1 cellular context compared by ENCODE assay signal in the genomic region with DNA sequence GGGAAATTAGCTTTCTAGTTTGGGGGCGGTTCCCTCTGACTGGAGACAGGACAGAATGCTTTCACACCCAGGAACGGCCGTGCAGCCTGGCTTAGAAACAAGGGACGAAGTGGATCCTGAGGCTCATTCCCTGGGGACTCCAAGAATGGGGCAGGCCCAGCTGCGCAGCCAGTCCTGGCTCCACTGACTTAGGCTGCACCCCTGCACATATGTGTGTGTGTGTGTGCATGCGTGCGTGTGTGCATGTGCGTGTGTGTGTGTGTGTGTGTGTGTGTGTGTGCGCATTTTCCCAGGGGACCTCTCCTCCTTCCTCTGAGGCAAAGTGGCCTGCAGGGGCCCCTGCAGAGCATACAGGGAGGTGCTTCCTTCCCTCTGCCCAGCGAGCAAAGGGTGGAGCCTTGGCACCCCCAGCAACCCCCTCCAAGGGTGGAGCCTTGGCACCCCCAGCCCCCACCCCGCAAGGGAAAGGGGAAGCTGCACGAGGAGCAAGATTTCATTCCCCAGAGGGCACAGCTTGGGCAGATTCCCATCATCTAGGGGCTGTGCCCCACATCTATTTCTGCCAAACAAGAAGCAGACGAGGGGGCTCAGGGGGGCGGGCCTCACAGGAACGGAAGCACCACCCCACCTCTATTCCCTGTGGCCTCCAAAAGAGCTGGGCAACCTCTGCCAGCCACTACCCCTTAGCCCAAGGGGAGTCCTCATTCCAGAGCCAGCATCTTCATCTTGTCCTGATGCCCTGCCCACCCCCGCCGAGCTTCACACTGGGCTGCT.
TF ChIP-seq lines count a peak whose summit lies in the region.

No MANE protein-coding gene starts in this region.

TF ChIP-seq in H1, 55 proteins besides CTCF, POLR2A, EP300 and RAD21:
- TF ChIP-seq POLR2AphosphoS5 (IDR thresholded peaks at IDR 0.05; ENCODE audit: low read depth, low read length) = no peak; the same call in 1 of the 2 replicates
- TF ChIP-seq SP4 (IDR thresholded peaks at IDR 0.05; ENCODE audit: low read length) = no peak
- TF ChIP-seq ZNF274 (IDR thresholded peaks at IDR 0.05; ENCODE audit: borderline replicate concordance, extremely low read depth, low read length) = no peak
- TF ChIP-seq HDAC2 (IDR thresholded peaks at IDR 0.05; ENCODE audit: borderline replicate concordance in 1 of 2, low read depth in 2 of 2, low read length in 2 of 2) = no peak
- no peak for TF ChIP-seq KDM5A (IDR thresholded peaks at IDR 0.05; ENCODE audit: low read length)
- TF ChIP-seq BRCA1 (IDR thresholded peaks at IDR 0.05; ENCODE audit: low read depth, low read length) = no peak
- TF ChIP-seq, protein P1, sequence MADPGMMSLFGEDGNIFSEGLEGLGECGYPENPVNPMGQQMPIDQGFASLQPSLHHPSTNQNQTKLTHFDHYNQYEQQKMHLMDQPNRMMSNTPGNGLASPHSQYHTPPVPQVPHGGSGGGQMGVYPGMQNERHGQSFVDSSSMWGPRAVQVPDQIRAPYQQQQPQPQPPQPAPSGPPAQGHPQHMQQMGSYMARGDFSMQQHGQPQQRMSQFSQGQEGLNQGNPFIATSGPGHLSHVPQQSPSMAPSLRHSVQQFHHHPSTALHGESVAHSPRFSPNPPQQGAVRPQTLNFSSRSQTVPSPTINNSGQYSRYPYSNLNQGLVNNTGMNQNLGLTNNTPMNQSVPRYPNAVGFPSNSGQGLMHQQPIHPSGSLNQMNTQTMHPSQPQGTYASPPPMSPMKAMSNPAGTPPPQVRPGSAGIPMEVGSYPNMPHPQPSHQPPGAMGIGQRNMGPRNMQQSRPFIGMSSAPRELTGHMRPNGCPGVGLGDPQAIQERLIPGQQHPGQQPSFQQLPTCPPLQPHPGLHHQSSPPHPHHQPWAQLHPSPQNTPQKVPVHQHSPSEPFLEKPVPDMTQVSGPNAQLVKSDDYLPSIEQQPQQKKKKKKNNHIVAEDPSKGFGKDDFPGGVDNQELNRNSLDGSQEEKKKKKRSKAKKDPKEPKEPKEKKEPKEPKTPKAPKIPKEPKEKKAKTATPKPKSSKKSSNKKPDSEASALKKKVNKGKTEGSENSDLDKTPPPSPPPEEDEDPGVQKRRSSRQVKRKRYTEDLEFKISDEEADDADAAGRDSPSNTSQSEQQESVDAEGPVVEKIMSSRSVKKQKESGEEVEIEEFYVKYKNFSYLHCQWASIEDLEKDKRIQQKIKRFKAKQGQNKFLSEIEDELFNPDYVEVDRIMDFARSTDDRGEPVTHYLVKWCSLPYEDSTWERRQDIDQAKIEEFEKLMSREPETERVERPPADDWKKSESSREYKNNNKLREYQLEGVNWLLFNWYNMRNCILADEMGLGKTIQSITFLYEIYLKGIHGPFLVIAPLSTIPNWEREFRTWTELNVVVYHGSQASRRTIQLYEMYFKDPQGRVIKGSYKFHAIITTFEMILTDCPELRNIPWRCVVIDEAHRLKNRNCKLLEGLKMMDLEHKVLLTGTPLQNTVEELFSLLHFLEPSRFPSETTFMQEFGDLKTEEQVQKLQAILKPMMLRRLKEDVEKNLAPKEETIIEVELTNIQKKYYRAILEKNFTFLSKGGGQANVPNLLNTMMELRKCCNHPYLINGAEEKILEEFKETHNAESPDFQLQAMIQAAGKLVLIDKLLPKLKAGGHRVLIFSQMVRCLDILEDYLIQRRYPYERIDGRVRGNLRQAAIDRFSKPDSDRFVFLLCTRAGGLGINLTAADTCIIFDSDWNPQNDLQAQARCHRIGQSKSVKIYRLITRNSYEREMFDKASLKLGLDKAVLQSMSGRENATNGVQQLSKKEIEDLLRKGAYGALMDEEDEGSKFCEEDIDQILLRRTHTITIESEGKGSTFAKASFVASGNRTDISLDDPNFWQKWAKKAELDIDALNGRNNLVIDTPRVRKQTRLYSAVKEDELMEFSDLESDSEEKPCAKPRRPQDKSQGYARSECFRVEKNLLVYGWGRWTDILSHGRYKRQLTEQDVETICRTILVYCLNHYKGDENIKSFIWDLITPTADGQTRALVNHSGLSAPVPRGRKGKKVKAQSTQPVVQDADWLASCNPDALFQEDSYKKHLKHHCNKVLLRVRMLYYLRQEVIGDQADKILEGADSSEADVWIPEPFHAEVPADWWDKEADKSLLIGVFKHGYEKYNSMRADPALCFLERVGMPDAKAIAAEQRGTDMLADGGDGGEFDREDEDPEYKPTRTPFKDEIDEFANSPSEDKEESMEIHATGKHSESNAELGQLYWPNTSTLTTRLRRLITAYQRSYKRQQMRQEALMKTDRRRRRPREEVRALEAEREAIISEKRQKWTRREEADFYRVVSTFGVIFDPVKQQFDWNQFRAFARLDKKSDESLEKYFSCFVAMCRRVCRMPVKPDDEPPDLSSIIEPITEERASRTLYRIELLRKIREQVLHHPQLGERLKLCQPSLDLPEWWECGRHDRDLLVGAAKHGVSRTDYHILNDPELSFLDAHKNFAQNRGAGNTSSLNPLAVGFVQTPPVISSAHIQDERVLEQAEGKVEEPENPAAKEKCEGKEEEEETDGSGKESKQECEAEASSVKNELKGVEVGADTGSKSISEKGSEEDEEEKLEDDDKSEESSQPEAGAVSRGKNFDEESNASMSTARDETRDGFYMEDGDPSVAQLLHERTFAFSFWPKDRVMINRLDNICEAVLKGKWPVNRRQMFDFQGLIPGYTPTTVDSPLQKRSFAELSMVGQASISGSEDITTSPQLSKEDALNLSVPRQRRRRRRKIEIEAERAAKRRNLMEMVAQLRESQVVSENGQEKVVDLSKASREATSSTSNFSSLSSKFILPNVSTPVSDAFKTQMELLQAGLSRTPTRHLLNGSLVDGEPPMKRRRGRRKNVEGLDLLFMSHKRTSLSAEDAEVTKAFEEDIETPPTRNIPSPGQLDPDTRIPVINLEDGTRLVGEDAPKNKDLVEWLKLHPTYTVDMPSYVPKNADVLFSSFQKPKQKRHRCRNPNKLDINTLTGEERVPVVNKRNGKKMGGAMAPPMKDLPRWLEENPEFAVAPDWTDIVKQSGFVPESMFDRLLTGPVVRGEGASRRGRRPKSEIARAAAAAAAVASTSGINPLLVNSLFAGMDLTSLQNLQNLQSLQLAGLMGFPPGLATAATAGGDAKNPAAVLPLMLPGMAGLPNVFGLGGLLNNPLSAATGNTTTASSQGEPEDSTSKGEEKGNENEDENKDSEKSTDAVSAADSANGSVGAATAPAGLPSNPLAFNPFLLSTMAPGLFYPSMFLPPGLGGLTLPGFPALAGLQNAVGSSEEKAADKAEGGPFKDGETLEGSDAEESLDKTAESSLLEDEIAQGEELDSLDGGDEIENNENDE (IDR thresholded peaks at IDR 0.05; ENCODE audit: insufficient replicate concordance, low read length) = no peak
- no peak for TF ChIP-seq POU5F1 (IDR thresholded peaks at IDR 0.05; ENCODE audit: low read depth, low read length)
- TF ChIP-seq CTBP2 (IDR thresholded peaks at IDR 0.05; ENCODE audit: borderline replicate concordance, insufficient read depth, insufficient read length, low read length) = no peak
- TF ChIP-seq USF2 (IDR thresholded peaks at IDR 0.05; ENCODE audit: low read length) = no peak
- no peak for TF ChIP-seq TEAD4 (IDR thresholded peaks at IDR 0.05; ENCODE audit: low read depth, low read length)
- no peak for TF ChIP-seq E2F6 (IDR thresholded peaks at IDR 0.05)
- TF ChIP-seq EZH2 (IDR thresholded peaks at IDR 0.05; ENCODE audit: low read depth, low read length, severe bottlenecking) = no peak
- no peak for TF ChIP-seq YY1 (IDR thresholded peaks at IDR 0.05; ENCODE audit: low read depth, low read length)
- TF ChIP-seq SP1 (IDR thresholded peaks at IDR 0.05; ENCODE audit: low read depth, low read length) = no peak
- no peak for TF ChIP-seq BCL11A (IDR thresholded peaks at IDR 0.05; ENCODE audit: low read depth in 2 of 2, low read length in 2 of 2)
- TF ChIP-seq ATF2 (IDR thresholded peaks at IDR 0.05; ENCODE audit: low read length) = no peak
